ENCODE assay signal across 1 cellular context in the genomic region with DNA sequence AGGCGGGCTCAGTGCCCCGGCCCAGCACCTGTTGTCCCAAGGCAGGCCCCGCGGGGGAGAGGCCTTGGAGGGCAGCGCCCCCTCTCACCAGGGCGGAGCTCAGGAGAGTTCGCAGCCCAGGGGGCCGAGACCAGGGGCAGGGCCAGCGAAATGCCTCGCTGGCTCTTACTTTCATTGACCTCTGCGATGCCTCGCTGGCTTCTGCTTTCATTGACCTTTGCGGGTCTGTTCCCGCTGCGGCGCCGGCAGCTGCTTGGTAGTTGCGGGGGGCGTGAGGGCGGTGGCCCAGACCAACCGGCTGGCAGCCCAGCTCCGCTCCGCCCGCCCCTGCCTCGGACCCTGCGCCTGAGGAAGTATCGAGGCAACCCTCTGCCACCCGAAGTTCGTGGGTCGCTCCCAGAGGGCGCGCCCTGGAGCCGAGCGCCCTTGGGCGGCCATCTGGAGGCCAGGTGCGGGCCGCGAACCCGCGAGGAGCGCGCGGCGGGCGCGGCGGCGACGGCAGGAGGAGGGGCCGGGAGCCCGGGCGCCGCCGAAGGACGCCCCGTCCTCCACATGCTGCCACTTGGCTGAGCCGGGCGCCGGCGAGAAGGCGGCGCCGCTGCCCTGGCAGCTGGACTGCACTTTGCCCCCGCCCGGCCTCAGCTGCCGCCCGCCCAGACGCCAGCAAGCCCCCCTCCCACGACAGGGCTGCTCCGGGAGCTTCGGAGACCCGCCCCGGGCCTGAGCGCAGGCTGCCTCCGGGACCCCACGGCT.
A peak's percentile ranks its signal among the peaks of the same experiment; 100 is the strongest.
TF ChIP-seq lines count a peak whose summit lies in the region.

No MANE protein-coding gene starts in this region.

TF ChIP-seq in HepG2, 621 proteins besides CTCF, POLR2A, EP300 and RAD21 (continued from another document and continues in another):
- TF ChIP-seq, protein P1, sequence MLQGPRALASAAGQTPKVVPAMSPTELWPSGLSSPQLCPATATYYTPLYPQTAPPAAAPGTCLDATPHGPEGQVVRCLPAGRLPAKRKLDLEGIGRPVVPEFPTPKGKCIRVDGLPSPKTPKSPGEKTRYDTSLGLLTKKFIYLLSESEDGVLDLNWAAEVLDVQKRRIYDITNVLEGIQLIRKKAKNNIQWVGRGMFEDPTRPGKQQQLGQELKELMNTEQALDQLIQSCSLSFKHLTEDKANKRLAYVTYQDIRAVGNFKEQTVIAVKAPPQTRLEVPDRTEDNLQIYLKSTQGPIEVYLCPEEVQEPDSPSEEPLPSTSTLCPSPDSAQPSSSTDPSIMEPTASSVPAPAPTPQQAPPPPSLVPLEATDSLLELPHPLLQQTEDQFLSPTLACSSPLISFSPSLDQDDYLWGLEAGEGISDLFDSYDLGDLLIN (CRISPR knock-in tag; IDR thresholded peaks at IDR 0.05; ENCODE audit: borderline replicate concordance): no peak
- no peak for TF ChIP-seq JDP2 (CRISPR knock-in tag; IDR thresholded peaks at IDR 0.05; ENCODE audit: borderline replicate concordance)
- peak; percentile 36 for TF ChIP-seq DMAP1 (CRISPR knock-in tag; IDR thresholded peaks at IDR 0.05)
- TF ChIP-seq ZNF451 (CRISPR knock-in tag; IDR thresholded peaks at IDR 0.05): peak; percentile 77
- no peak for TF ChIP-seq SMAD9 (CRISPR knock-in tag; IDR thresholded peaks at IDR 0.05)
- peak; percentile 93 for TF ChIP-seq HNRNPL (IDR thresholded peaks at IDR 0.05; ENCODE audit: low read depth, low read length)
- no peak for TF ChIP-seq TRIM24 (CRISPR knock-in tag; IDR thresholded peaks at IDR 0.05)
- TF ChIP-seq ZFP37 (CRISPR knock-in tag; IDR thresholded peaks at IDR 0.05; ENCODE audit: borderline replicate concordance): peak; percentile 71; the same call in 1 of the 2 replicates
- TF ChIP-seq, protein P2, sequence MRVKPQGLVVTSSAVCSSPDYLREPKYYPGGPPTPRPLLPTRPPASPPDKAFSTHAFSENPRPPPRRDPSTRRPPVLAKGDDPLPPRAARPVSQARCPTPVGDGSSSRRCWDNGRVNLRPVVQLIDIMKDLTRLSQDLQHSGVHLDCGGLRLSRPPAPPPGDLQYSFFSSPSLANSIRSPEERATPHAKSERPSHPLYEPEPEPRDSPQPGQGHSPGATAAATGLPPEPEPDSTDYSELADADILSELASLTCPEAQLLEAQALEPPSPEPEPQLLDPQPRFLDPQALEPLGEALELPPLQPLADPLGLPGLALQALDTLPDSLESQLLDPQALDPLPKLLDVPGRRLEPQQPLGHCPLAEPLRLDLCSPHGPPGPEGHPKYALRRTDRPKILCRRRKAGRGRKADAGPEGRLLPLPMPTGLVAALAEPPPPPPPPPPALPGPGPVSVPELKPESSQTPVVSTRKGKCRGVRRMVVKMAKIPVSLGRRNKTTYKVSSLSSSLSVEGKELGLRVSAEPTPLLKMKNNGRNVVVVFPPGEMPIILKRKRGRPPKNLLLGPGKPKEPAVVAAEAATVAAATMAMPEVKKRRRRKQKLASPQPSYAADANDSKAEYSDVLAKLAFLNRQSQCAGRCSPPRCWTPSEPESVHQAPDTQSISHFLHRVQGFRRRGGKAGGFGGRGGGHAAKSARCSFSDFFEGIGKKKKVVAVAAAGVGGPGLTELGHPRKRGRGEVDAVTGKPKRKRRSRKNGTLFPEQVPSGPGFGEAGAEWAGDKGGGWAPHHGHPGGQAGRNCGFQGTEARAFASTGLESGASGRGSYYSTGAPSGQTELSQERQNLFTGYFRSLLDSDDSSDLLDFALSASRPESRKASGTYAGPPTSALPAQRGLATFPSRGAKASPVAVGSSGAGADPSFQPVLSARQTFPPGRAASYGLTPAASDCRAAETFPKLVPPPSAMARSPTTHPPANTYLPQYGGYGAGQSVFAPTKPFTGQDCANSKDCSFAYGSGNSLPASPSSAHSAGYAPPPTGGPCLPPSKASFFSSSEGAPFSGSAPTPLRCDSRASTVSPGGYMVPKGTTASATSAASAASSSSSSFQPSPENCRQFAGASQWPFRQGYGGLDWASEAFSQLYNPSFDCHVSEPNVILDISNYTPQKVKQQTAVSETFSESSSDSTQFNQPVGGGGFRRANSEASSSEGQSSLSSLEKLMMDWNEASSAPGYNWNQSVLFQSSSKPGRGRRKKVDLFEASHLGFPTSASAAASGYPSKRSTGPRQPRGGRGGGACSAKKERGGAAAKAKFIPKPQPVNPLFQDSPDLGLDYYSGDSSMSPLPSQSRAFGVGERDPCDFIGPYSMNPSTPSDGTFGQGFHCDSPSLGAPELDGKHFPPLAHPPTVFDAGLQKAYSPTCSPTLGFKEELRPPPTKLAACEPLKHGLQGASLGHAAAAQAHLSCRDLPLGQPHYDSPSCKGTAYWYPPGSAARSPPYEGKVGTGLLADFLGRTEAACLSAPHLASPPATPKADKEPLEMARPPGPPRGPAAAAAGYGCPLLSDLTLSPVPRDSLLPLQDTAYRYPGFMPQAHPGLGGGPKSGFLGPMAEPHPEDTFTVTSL (CRISPR knock-in tag; IDR thresholded peaks at IDR 0.05; ENCODE audit: borderline replicate concordance): no peak
- TF ChIP-seq ZBTB3 (CRISPR knock-in tag; IDR thresholded peaks at IDR 0.05; ENCODE audit: borderline replicate concordance, low read depth): 0 out of 2 replicates have a peak, but pooled peaks have one; percentile 46
- no peak for TF ChIP-seq SIN3B (IDR thresholded peaks at IDR 0.05; ENCODE audit: low read length)
- TF ChIP-seq ESRRA (CRISPR knock-in tag; IDR thresholded peaks at IDR 0.05; ENCODE audit: low read depth): peak; percentile 83
- TF ChIP-seq, protein P3, sequence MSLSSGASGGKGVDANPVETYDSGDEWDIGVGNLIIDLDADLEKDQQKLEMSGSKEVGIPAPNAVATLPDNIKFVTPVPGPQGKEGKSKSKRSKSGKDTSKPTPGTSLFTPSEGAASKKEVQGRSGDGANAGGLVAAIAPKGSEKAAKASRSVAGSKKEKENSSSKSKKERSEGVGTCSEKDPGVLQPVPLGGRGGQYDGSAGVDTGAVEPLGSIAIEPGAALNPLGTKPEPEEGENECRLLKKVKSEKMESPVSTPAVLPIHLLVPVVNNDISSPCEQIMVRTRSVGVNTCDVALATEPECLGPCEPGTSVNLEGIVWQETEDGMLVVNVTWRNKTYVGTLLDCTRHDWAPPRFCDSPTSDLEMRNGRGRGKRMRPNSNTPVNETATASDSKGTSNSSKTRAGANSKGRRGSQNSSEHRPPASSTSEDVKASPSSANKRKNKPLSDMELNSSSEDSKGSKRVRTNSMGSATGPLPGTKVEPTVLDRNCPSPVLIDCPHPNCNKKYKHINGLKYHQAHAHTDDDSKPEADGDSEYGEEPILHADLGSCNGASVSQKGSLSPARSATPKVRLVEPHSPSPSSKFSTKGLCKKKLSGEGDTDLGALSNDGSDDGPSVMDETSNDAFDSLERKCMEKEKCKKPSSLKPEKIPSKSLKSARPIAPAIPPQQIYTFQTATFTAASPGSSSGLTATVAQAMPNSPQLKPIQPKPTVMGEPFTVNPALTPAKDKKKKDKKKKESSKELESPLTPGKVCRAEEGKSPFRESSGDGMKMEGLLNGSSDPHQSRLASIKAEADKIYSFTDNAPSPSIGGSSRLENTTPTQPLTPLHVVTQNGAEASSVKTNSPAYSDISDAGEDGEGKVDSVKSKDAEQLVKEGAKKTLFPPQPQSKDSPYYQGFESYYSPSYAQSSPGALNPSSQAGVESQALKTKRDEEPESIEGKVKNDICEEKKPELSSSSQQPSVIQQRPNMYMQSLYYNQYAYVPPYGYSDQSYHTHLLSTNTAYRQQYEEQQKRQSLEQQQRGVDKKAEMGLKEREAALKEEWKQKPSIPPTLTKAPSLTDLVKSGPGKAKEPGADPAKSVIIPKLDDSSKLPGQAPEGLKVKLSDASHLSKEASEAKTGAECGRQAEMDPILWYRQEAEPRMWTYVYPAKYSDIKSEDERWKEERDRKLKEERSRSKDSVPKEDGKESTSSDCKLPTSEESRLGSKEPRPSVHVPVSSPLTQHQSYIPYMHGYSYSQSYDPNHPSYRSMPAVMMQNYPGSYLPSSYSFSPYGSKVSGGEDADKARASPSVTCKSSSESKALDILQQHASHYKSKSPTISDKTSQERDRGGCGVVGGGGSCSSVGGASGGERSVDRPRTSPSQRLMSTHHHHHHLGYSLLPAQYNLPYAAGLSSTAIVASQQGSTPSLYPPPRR (CRISPR knock-in tag; IDR thresholded peaks at IDR 0.05; ENCODE audit: borderline replicate concordance): peak; percentile 41; the same call in 1 of the 2 replicates
- 0 out of 2 replicates have a peak, but pooled peaks have one; percentile 8 for TF ChIP-seq IRX3 (CRISPR knock-in tag; IDR thresholded peaks at IDR 0.05; ENCODE audit: borderline replicate concordance, low read depth)
- no peak for TF ChIP-seq CEBPB (IDR thresholded peaks at IDR 0.05; ENCODE audit: borderline replicate concordance, low read depth, low read length)
- TF ChIP-seq CREB1 (IDR thresholded peaks at IDR 0.05): no peak
- TF ChIP-seq CREB1 (CRISPR knock-in tag; IDR thresholded peaks at IDR 0.05): no peak
- peak; percentile 63 for TF ChIP-seq ZNF263 (CRISPR knock-in tag; IDR thresholded peaks at IDR 0.05)
- peak; percentile 93 for TF ChIP-seq KDM2A (CRISPR knock-in tag; IDR thresholded peaks at IDR 0.05; ENCODE audit: borderline replicate concordance, low read depth)
- peak; percentile 92 for TF ChIP-seq POGZ (CRISPR knock-in tag; IDR thresholded peaks at IDR 0.05)
- no peak for TF ChIP-seq ZNF234 (CRISPR knock-in tag; conservative IDR thresholded peaks at IDR 0.05)
- TF ChIP-seq, protein P4, sequence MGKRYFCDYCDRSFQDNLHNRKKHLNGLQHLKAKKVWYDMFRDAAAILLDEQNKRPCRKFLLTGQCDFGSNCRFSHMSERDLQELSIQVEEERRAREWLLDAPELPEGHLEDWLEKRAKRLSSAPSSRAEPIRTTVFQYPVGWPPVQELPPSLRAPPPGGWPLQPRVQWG (CRISPR knock-in tag; IDR thresholded peaks at IDR 0.05; ENCODE audit: borderline replicate concordance, low read depth): no peak
- TF ChIP-seq, protein P5, sequence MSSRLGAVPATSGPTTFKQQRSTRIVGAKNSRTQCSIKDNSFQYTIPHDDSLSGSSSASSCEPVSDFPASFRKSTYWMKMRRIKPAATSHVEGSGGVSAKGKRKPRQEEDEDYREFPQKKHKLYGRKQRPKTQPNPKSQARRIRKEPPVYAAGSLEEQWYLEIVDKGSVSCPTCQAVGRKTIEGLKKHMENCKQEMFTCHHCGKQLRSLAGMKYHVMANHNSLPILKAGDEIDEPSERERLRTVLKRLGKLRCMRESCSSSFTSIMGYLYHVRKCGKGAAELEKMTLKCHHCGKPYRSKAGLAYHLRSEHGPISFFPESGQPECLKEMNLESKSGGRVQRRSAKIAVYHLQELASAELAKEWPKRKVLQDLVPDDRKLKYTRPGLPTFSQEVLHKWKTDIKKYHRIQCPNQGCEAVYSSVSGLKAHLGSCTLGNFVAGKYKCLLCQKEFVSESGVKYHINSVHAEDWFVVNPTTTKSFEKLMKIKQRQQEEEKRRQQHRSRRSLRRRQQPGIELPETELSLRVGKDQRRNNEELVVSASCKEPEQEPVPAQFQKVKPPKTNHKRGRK (CRISPR knock-in tag; IDR thresholded peaks at IDR 0.05): 0 out of 2 replicates have a peak, but pooled peaks have one; percentile 61
- TF ChIP-seq SOX13 (IDR thresholded peaks at IDR 0.05): no peak
- TF ChIP-seq SOX13 (CRISPR knock-in tag; conservative IDR thresholded peaks at IDR 0.05 in 1 of 2, IDR thresholded peaks at IDR 0.05 in 1 of 2): peak in 1 of 2 experiments; percentile 39; a peak in 2 of 4 replicates
- TF ChIP-seq, protein P6, sequence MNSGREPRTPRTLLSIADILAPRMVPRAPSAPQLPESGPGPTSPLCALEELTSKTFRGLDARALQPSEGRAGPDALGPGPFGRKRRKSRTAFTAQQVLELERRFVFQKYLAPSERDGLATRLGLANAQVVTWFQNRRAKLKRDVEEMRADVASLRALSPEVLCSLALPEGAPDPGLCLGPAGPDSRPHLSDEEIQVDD (CRISPR knock-in tag; IDR thresholded peaks at IDR 0.05; ENCODE audit: borderline replicate concordance): no peak; the same call in 1 of the 2 replicates
- TF ChIP-seq, protein P7, sequence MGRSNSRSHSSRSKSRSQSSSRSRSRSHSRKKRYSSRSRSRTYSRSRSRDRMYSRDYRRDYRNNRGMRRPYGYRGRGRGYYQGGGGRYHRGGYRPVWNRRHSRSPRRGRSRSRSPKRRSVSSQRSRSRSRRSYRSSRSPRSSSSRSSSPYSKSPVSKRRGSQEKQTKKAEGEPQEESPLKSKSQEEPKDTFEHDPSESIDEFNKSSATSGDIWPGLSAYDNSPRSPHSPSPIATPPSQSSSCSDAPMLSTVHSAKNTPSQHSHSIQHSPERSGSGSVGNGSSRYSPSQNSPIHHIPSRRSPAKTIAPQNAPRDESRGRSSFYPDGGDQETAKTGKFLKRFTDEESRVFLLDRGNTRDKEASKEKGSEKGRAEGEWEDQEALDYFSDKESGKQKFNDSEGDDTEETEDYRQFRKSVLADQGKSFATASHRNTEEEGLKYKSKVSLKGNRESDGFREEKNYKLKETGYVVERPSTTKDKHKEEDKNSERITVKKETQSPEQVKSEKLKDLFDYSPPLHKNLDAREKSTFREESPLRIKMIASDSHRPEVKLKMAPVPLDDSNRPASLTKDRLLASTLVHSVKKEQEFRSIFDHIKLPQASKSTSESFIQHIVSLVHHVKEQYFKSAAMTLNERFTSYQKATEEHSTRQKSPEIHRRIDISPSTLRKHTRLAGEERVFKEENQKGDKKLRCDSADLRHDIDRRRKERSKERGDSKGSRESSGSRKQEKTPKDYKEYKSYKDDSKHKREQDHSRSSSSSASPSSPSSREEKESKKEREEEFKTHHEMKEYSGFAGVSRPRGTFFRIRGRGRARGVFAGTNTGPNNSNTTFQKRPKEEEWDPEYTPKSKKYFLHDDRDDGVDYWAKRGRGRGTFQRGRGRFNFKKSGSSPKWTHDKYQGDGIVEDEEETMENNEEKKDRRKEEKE (IDR thresholded peaks at IDR 0.05): no peak
- TF ChIP-seq MED13 (CRISPR knock-in tag; IDR thresholded peaks at IDR 0.05): 0 out of 2 replicates have a peak, but pooled peaks have one; percentile 37
- 0 out of 2 replicates have a peak, but pooled peaks have one; percentile 13 for TF ChIP-seq LCORL (IDR thresholded peaks at IDR 0.05)
- peak; percentile 94 for TF ChIP-seq LCORL (CRISPR knock-in tag; IDR thresholded peaks at IDR 0.05)
- TF ChIP-seq PTBP1 (IDR thresholded peaks at IDR 0.05; ENCODE audit: low read depth, low read length, poor library complexity, severe bottlenecking): no peak
- TF ChIP-seq ZNF678 (CRISPR knock-in tag; IDR thresholded peaks at IDR 0.05): peak; percentile 52; the same call in 1 of the 2 replicates
- no peak for TF ChIP-seq ATF7 (IDR thresholded peaks at IDR 0.05)
- no peak for TF ChIP-seq ATF7 (CRISPR knock-in tag; IDR thresholded peaks at IDR 0.05)
- peak; percentile 50 for TF ChIP-seq TEAD3 (CRISPR knock-in tag; optimal IDR thresholded peaks at IDR 0.05; ENCODE audit: borderline replicate concordance)
- TF ChIP-seq, protein P8, sequence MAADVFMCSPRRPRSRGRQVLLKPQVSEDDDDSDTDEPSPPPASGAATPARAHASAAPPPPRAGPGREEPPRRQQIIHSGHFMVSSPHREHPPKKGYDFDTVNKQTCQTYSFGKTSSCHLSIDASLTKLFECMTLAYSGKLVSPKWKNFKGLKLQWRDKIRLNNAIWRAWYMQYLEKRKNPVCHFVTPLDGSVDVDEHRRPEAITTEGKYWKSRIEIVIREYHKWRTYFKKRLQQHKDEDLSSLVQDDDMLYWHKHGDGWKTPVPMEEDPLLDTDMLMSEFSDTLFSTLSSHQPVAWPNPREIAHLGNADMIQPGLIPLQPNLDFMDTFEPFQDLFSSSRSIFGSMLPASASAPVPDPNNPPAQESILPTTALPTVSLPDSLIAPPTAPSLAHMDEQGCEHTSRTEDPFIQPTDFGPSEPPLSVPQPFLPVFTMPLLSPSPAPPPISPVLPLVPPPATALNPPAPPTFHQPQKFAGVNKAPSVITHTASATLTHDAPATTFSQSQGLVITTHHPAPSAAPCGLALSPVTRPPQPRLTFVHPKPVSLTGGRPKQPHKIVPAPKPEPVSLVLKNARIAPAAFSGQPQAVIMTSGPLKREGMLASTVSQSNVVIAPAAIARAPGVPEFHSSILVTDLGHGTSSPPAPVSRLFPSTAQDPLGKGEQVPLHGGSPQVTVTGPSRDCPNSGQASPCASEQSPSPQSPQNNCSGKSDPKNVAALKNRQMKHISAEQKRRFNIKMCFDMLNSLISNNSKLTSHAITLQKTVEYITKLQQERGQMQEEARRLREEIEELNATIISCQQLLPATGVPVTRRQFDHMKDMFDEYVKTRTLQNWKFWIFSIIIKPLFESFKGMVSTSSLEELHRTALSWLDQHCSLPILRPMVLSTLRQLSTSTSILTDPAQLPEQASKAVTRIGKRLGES (CRISPR knock-in tag; IDR thresholded peaks at IDR 0.05; ENCODE audit: borderline replicate concordance): no peak
